In genomic region chr5:171242521-171242920, GRCh38 we compare ENCODE assay signal across 16 cellular contexts.
DNase-seq lines count a peak whose midpoint lies in the region; ATAC-seq and TF ChIP-seq lines count a peak whose summit lies in the region.
"Had no signal": no experiment of that assay in that cellular context is flagged by ENCODE, and none has a peak within 500 bp of the region (broad histone marks: within the 10 kb centered on the region; RNA-seq: fewer than 3 reads in every experiment).

No MANE protein-coding gene starts in this region.

- H3K9ac ChIP-seq in adipocyte (ENCODE audit: low read length), result no peak overlapping the region

- ATAC-seq in GM21390 (IDR thresholded peaks at IDR 0.05; ENCODE audit: unreplicated experiment), result no peak
- ATAC-seq: A549; CD8-positive, alpha-beta T cell; GM12878; HepG2 had no signal

- H3K27me3 ChIP-seq in adipocyte (replicated peaks; ENCODE audit: control insufficient read depth, insufficient read depth, low read length) (no peaks in the 10 kb centered on the region), SJCRH30 (no peaks in the 10 kb centered on the region)
- H3K27me3 ChIP-seq in CD4-positive, alpha-beta memory T cell (ENCODE audit: insufficient read depth, low read length), result no peaks in the 10 kb centered on the region

- intact Hi-C loops in CD4-positive, alpha-beta memory T cell (cut with micrococcal nuclease), result no loop called here

- no peak for TF ChIP-seq CTCF in fibroblast of the aortic adventitia (IDR thresholded peaks at IDR 0.05; ENCODE audit: insufficient read depth, low read length)

- no peaks in the 10 kb centered on the region for H3K4me1 Mint-ChIP-seq in CD4-positive, alpha-beta memory T cell
- H3K4me1 Mint-ChIP-seq: H9 had no signal

- no peak overlapping the region for H3K27ac ChIP-seq in SJCRH30
- no peak overlapping the region for H3K27ac ChIP-seq in CD4-positive, alpha-beta memory T cell (ENCODE audit: low read depth, low read length)
- H3K27ac ChIP-seq: A549, C4-2B had no signal

- peaks cover 1 to 5% of the 10 kb centered on the region in 2 donors for H3K27me3 Mint-ChIP-seq in CD4-positive, alpha-beta memory T cell

- no peak overlapping the region for H3K4me3 Mint-ChIP-seq in CD4-positive, alpha-beta memory T cell
- H3K4me3 Mint-ChIP-seq: CD8-positive, alpha-beta T cell; H9; HFFc6 had no signal

- H3K36me3 ChIP-seq in adipocyte (ENCODE audit: control insufficient read depth, insufficient read depth, low read length, severe bottlenecking), result no peaks in the 10 kb centered on the region
- H3K36me3 ChIP-seq in SJCRH30, result peaks cover 6% of the 10 kb centered on the region; the same call in 1 of the 2 replicates
- no peaks in the 10 kb centered on the region for H3K36me3 ChIP-seq in CD4-positive, alpha-beta memory T cell (ENCODE audit: insufficient read depth, low read length)

- no peak overlapping the region for H3K4me3 ChIP-seq in adipocyte (ENCODE audit: low read length)
- H3K4me3 ChIP-seq in fibroblast of the aortic adventitia (ENCODE audit: low read depth, low read length), result no peak overlapping the region
- no peak overlapping the region for H3K4me3 ChIP-seq in SJCRH30
- no peak overlapping the region for H3K4me3 ChIP-seq in CD4-positive, alpha-beta memory T cell (ENCODE audit: low read length in 2 of 2)
- H3K4me3 ChIP-seq: A549, GM12878 had no signal

- H3K4me1 ChIP-seq in adipocyte (ENCODE audit: control insufficient read depth, insufficient read depth, low read length), result no peaks in the 10 kb centered on the region
- H3K4me1 ChIP-seq in SJCRH30, result no peaks in the 10 kb centered on the region
- no peaks in the 10 kb centered on the region for H3K4me1 ChIP-seq in CD4-positive, alpha-beta memory T cell (ENCODE audit: insufficient read depth, low read length)
- H3K4me1 ChIP-seq: A549 had no signal

- H3K9me3 ChIP-seq in adipocyte (ENCODE audit: control insufficient read depth, low read length) (no peaks in the 10 kb centered on the region), SJCRH30 (replicated peaks) (no peaks in the 10 kb centered on the region)
- no peaks in the 10 kb centered on the region for H3K9me3 ChIP-seq in CD4-positive, alpha-beta memory T cell (ENCODE audit: control insufficient read depth in 1 of 2, low read length in 2 of 2)
- H3K9me3 ChIP-seq: A549 had no signal

- POLR2A ChIA-PET in CD4-positive, alpha-beta memory T cell (lab: Charles Lee; ENCODE audit: partially characterized antibody), result no interaction called here

- no peaks in the 10 kb centered on the region for H3K36me3 Mint-ChIP-seq in CD4-positive, alpha-beta memory T cell
- H3K36me3 Mint-ChIP-seq: CD8-positive, alpha-beta T cell had no signal

- no peak overlapping the region for H3K27ac Mint-ChIP-seq in CD4-positive, alpha-beta memory T cell
- H3K27ac Mint-ChIP-seq: CD8-positive, alpha-beta T cell; H9; HFFc6 had no signal

- DNase-seq in EH (ENCODE audit: low read depth) (peak; percentile 51), adipocyte (ENCODE audit: low read depth) (peak; percentile 46), fibroblast of the aortic adventitia (ENCODE audit: low read depth) (peak; percentile 40), SJCRH30 (no peak)
- no peak for DNase-seq in CD4-positive, alpha-beta memory T cell
- DNase-seq: CD8-positive, alpha-beta T cell; COR-L47; DND-41; GOT3; H9; HFFc6 had no signal

- H3K9me3 Mint-ChIP-seq in CD4-positive, alpha-beta memory T cell, result peaks cover 0 to 14% (median 4%) of the 10 kb centered on the region in 8 donors
- H3K9me3 Mint-ChIP-seq: CD8-positive, alpha-beta T cell; H9; HFFc6 had no signal

- CTCF ChIA-PET in CD4-positive, alpha-beta memory T cell (lab: Charles Lee; ENCODE audit: partially characterized antibody), result no interaction called here

Comparison
In these comparisons a context has a peak if more than half of its experiments do, and no peak if none do; other contexts are left out.
1. DNase-seq: peak in EH (single experiment), adipocyte (single experiment) and fibroblast of the aortic adventitia (single experiment); none in SJCRH30 (0 of 2) and CD4-positive, alpha-beta memory T cell (0 of 5).